Comparison of ENCODE assay signal across 28 cellular contexts in the genomic region with DNA sequence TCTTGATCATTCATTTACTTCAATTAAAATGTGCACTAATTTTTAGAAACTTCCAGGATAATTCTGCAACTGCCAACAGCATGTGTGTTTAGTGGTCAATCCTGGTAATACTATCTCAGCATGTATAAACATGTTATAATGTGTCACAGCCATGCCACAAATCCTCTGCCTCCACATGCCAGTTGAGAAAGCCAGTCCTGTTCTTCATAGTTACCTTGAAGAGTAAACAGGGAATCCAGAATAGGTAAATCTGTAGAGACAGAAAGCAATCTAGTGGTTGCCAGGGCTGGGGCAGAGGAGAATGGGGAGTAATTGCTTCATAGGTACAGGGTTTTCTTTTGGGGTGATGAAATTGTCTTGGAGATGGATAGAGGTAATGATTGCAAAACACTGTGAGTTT.
"Had no signal": no experiment of that assay in that cellular context is flagged by ENCODE, and none has a peak within 500 bp of the region (broad histone marks: within the 10 kb centered on the region; RNA-seq: fewer than 3 reads in every experiment).

No MANE protein-coding gene starts in this region.

- H3K36me3 ChIP-seq: ascending aorta, esophagus muscularis mucosa had no signal

- H3K9me3 Mint-ChIP-seq: activated CD4-positive, alpha-beta memory T cell treated with anti-CD3 and anti-CD28 coated beads, Interleukin-2, amount 10 ng/mL, durations not matched to agents 7 days and 5 days; activated CD4-positive, alpha-beta T cell treated with anti-CD3 and anti-CD28 coated beads, Interleukin-2, amount 10 ng/mL, durations not matched to agents 7 days and 5 days; activated naive CD4-positive, alpha-beta T cell treated with anti-CD3 and anti-CD28 coated beads, Interleukin-2, amount 10 ng/mL, durations not matched to agents 7 days and 5 days; activated naive CD4-positive, alpha-beta T cell treated with anti-CD3 and anti-CD28 coated beads, Interleukin-2, amount 50 U/mL, for 72 hours; activated naive CD8-positive, alpha-beta T cell treated with anti-CD3 and anti-CD28 coated beads, Interleukin-2, amount 10 ng/mL, durations not matched to agents 7 days and 5 days; activated T-cell treated with anti-CD3 and anti-CD28 coated beads, Interleukin-2, amount 50 U/mL, for 24 hours; activated T-cell treated with anti-CD3 and anti-CD28 coated beads, Interleukin-2, amount 50 U/mL, for 72 hours; effector memory CD8-positive, alpha-beta T cell; WTC11 had no signal

- H3K27ac Mint-ChIP-seq: activated CD4-positive, alpha-beta memory T cell treated with anti-CD3 and anti-CD28 coated beads, Interleukin-2, amount 10 ng/mL, durations not matched to agents 7 days and 5 days; activated CD4-positive, alpha-beta T cell treated with anti-CD3 and anti-CD28 coated beads, Interleukin-2, amount 10 ng/mL, durations not matched to agents 7 days and 5 days; activated naive CD4-positive, alpha-beta T cell treated with anti-CD3 and anti-CD28 coated beads, Interleukin-2, amount 10 ng/mL, durations not matched to agents 7 days and 5 days; activated naive CD4-positive, alpha-beta T cell treated with anti-CD3 and anti-CD28 coated beads, Interleukin-2, amount 50 U/mL, for 72 hours; activated naive CD8-positive, alpha-beta T cell treated with anti-CD3 and anti-CD28 coated beads, Interleukin-2, amount 10 ng/mL, durations not matched to agents 7 days and 5 days; activated T-cell treated with anti-CD3 and anti-CD28 coated beads, Interleukin-2, amount 50 U/mL, for 24 hours; activated T-cell treated with anti-CD3 and anti-CD28 coated beads, Interleukin-2, amount 50 U/mL, for 72 hours; brain; effector memory CD8-positive, alpha-beta T cell; WTC11 had no signal

- H3K4me1 ChIP-seq: ascending aorta, esophagus muscularis mucosa, gastroesophageal sphincter had no signal

- H3K9me3 ChIP-seq: ascending aorta, esophagus muscularis mucosa, gastroesophageal sphincter, heart right ventricle had no signal

- H3K4me3 Mint-ChIP-seq: activated CD4-positive, alpha-beta memory T cell treated with anti-CD3 and anti-CD28 coated beads, Interleukin-2, amount 10 ng/mL, durations not matched to agents 7 days and 5 days; activated CD4-positive, alpha-beta T cell treated with anti-CD3 and anti-CD28 coated beads, Interleukin-2, amount 10 ng/mL, durations not matched to agents 7 days and 5 days; activated naive CD4-positive, alpha-beta T cell treated with anti-CD3 and anti-CD28 coated beads, Interleukin-2, amount 10 ng/mL, durations not matched to agents 7 days and 5 days; activated naive CD8-positive, alpha-beta T cell treated with anti-CD3 and anti-CD28 coated beads, Interleukin-2, amount 10 ng/mL, durations not matched to agents 7 days and 5 days; activated T-cell treated with anti-CD3 and anti-CD28 coated beads, Interleukin-2, amount 50 U/mL, for 24 hours; activated T-cell treated with anti-CD3 and anti-CD28 coated beads, Interleukin-2, amount 50 U/mL, for 72 hours; brain; effector memory CD8-positive, alpha-beta T cell; WTC11 had no signal

- H3K27me3 ChIP-seq: ascending aorta, esophagus muscularis mucosa, gastroesophageal sphincter, heart right ventricle had no signal

- H3K27me3 Mint-ChIP-seq: activated CD4-positive, alpha-beta memory T cell treated with anti-CD3 and anti-CD28 coated beads, Interleukin-2, amount 10 ng/mL, durations not matched to agents 7 days and 5 days; brain had no signal

- FAIRE-seq: colon had no signal

- H3K4me1 Mint-ChIP-seq: activated CD4-positive, alpha-beta memory T cell treated with anti-CD3 and anti-CD28 coated beads, Interleukin-2, amount 10 ng/mL, durations not matched to agents 7 days and 5 days; activated CD4-positive, alpha-beta T cell treated with anti-CD3 and anti-CD28 coated beads, Interleukin-2, amount 10 ng/mL, durations not matched to agents 7 days and 5 days; activated naive CD4-positive, alpha-beta T cell treated with anti-CD3 and anti-CD28 coated beads, Interleukin-2, amount 10 ng/mL, durations not matched to agents 7 days and 5 days; activated naive CD8-positive, alpha-beta T cell treated with anti-CD3 and anti-CD28 coated beads, Interleukin-2, amount 10 ng/mL, durations not matched to agents 7 days and 5 days; brain had no signal

- ATAC-seq: activated naive CD4-positive, alpha-beta T cell treated with anti-CD3 and anti-CD28 coated beads, Interleukin-2, amount 50 U/mL, for 72 hours; activated T-cell treated with anti-CD3 and anti-CD28 coated beads, Interleukin-2, amount 50 U/mL, for 72 hours; effector memory CD8-positive, alpha-beta T cell; gastroesophageal sphincter; heart right ventricle; WTC11 had no signal

- H3K27ac ChIP-seq: ascending aorta, esophagus muscularis mucosa, gastroesophageal sphincter, heart right ventricle, VCaP had no signal

- H3K36me3 Mint-ChIP-seq: activated naive CD4-positive, alpha-beta T cell treated with anti-CD3 and anti-CD28 coated beads, Interleukin-2, amount 10 ng/mL, durations not matched to agents 7 days and 5 days; activated naive CD4-positive, alpha-beta T cell treated with anti-CD3 and anti-CD28 coated beads, Interleukin-2, amount 50 U/mL, for 72 hours; activated naive CD8-positive, alpha-beta T cell treated with anti-CD3 and anti-CD28 coated beads, Interleukin-2, amount 10 ng/mL, durations not matched to agents 7 days and 5 days; WTC11 had no signal

- H3K4me3 ChIP-seq: ascending aorta, esophagus muscularis mucosa, gastroesophageal sphincter, heart right ventricle had no signal

- DNase-seq: activated CD4-positive, alpha-beta memory T cell treated with anti-CD3 and anti-CD28 coated beads, Interleukin-2, amount 10 ng/mL, durations not matched to agents 7 days and 5 days; activated CD4-positive, alpha-beta T cell treated with anti-CD3 and anti-CD28 coated beads for 1 hour; activated CD4-positive, alpha-beta T cell treated with anti-CD3 and anti-CD28 coated beads for 4 hours; activated CD4-positive, alpha-beta T cell treated with anti-CD3 and anti-CD28 coated beads, Interleukin-2, amount 10 ng/mL, durations not matched to agents 7 days and 5 days; activated CD4-positive, alpha-beta T cell treated with anti-CD3 and anti-CD28 coated beads, Interleukin-2, amount 50 U/mL, for 4 hours; activated CD8-positive, alpha-beta memory T cell treated with anti-CD3 and anti-CD28 coated beads, Interleukin-2, amount 50 U/mL, for 48 hours; activated gamma-delta T cell; activated naive CD4-positive, alpha-beta T cell; activated naive CD4-positive, alpha-beta T cell treated with anti-CD3 and anti-CD28 coated beads, Interleukin-2, amount 10 ng/mL, durations not matched to agents 7 days and 5 days; activated naive CD8-positive, alpha-beta T cell treated with anti-CD3 and anti-CD28 coated beads, Interleukin-2, amount 10 ng/mL, durations not matched to agents 7 days and 5 days; activated T-cell treated with anti-CD3 and anti-CD28 coated beads for 4 hours; activated T-cell treated with anti-CD3 and anti-CD28 coated beads, Interleukin-2, amount 50 U/mL, for 24 hours; activated T-cell treated with anti-CD3 and anti-CD28 coated beads, Interleukin-2, amount 50 U/mL, for 72 hours; cortex of kidney; dermis blood vessel endothelial cell; effector CD4-positive, alpha-beta T cell; effector memory CD8-positive, alpha-beta T cell; foreskin melanocyte; heart right ventricle; T-helper 2 cell had no signal
